Comparison of ENCODE assay signal across 8 cellular contexts in genomic region chr12:117151195-117152031, GRCh38. TPM values are rescaled to one million over a fixed set of nuclear protein-coding genes. Genes with fewer than 3 reads are reported as not detected.
DNase-seq lines count a peak whose midpoint lies in the region; ATAC-seq, FAIRE-seq and TF ChIP-seq lines count a peak whose summit lies in the region.

No MANE protein-coding gene starts in this region.

- H3K4me1 Mint-ChIP-seq in T-helper 1 cell treated with Interleukin-12 subunit alpha and Interleukin-12 subunit beta and Interleukin-4 antibody, amounts not matched to agents 30 μg/mL and 1 μg/mL, for 36 hours (ENCODE audit: low read depth) = peaks cover 45% of the 10 kb centered on the region

- ATAC-seq in left lung (peak; percentile 74), HG03442 (IDR thresholded peaks at IDR 0.05; ENCODE audit: unreplicated experiment) (no peak)

- peak overlapping the region; percentile 83 for H3K27ac Mint-ChIP-seq in T-helper 1 cell treated with Interleukin-12 subunit alpha and Interleukin-12 subunit beta and Interleukin-4 antibody, amounts not matched to agents 30 μg/mL and 1 μg/mL, for 36 hours

- H3K36me3 ChIP-seq in left lung = peaks cover 0 to 56% of the 10 kb centered on the region in 2 donors

- peak; percentile 47 to 61 for TF ChIP-seq CTCF in left lung (IDR thresholded peaks at IDR 0.05)

- no peak overlapping the region for H3K4me3 Mint-ChIP-seq in T-helper 1 cell treated with Interleukin-12 subunit alpha and Interleukin-12 subunit beta and Interleukin-4 antibody, amounts not matched to agents 30 μg/mL and 1 μg/mL, for 36 hours

- no peak overlapping the region for H3K27ac ChIP-seq in caudate nucleus (ENCODE audit: low read depth, low read length)
- H3K27ac ChIP-seq in left lung = no peak overlapping the region

- no peak overlapping the region for H3K4me3 ChIP-seq in left lung

- no peaks in the 10 kb centered on the region for H3K9me3 ChIP-seq in left lung

- no peaks in the 10 kb centered on the region for H3K27me3 ChIP-seq in left lung

- intact Hi-C loops in left lung (cut with DNase I) = loop anchor here in 1 of 2 donors (10.0 kb wide), 1 partner anchor 447 kb away; no protein-coding TSS in a partner anchor

- FAIRE-seq in urothelium cell line (lab: Jason Lieb, UNC) = no peak

- peaks cover 33% of the 10 kb centered on the region for H3K36me3 Mint-ChIP-seq in T-helper 1 cell treated with Interleukin-12 subunit alpha and Interleukin-12 subunit beta and Interleukin-4 antibody, amounts not matched to agents 30 μg/mL and 1 μg/mL, for 36 hours (ENCODE audit: low read depth)

- no peaks in the 10 kb centered on the region for H3K9me3 Mint-ChIP-seq in T-helper 1 cell treated with Interleukin-12 subunit alpha and Interleukin-12 subunit beta and Interleukin-4 antibody, amounts not matched to agents 30 μg/mL and 1 μg/mL, for 36 hours

- peaks cover 5 to 6% of the 10 kb centered on the region in 2 donors for H3K4me1 ChIP-seq in left lung

- no peak for DNase-seq in T-helper 1 cell
- DNase-seq in NCI-H460 (ENCODE audit: extremely low read depth, low read depth) = peak; percentile 87
- DNase-seq in caudate nucleus (lab: John Stamatoyannopoulos, UW) = peak in 42 of 61 donors; percentile 6 to 65 (median 26)
- peak in 1 of 2 donors; percentile 54 for DNase-seq in left lung
- DNase-seq in urothelium cell line (ENCODE audit: low spot score) = peak; percentile 62
- no peak for DNase-seq in stimulated activated CD4-positive, alpha-beta T cell treated with anti-CD3 and anti-CD28 coated beads, Interleukin-4, amount 100 ng/mL, for 4 hours

- H3K27me3 Mint-ChIP-seq in T-helper 1 cell treated with Interleukin-12 subunit alpha and Interleukin-12 subunit beta and Interleukin-4 antibody, amounts not matched to agents 30 μg/mL and 1 μg/mL, for 36 hours (ENCODE audit: low read depth) = no peaks in the 10 kb centered on the region

RNA-seq across cellular contexts. Expression of gene FBXO21, which starts 38.9 kb away (rescaled TPM):
- total RNA-seq in NCI-H460 (2014; rRNA removed; shearing (Covaris generic)) = 57.5 and 62.3 TPM in 2 replicates
- 27.1 and 81.6 TPM in 2 replicates for polyA plus RNA-seq in NCI-H460 (2014; cell fraction: nucleus; rRNA removed)
- total RNA-seq in left lung = 10 to 100 TPM; 31.3 to 39.1 TPM

RNA-seq across cellular contexts. Expression of gene TESC, which starts 52.2 kb away (rescaled TPM):
- 61.3 and 66.4 TPM in 2 replicates for total RNA-seq in NCI-H460 (2014; rRNA removed; shearing (Covaris generic))
- 81.2 and 88.0 TPM in 2 replicates for polyA plus RNA-seq in NCI-H460 (2014; cell fraction: nucleus; rRNA removed)
- total RNA-seq in left lung = 10 to 100 TPM in 1 of 2 donors, 1 to 10 TPM in 1; 8.3 to 10.1 TPM

Comparison
In these comparisons a context has a peak if more than half of its experiments do, and no peak if none do; other contexts are left out.
1. DNase-seq: peak in NCI-H460 (single experiment), caudate nucleus (42 of 61) and urothelium cell line (single experiment); none in T-helper 1 cell (0 of 5) and stimulated activated CD4-positive, alpha-beta T cell treated with anti-CD3 and anti-CD28 coated beads, Interleukin-4, amount 100 ng/mL, for 4 hours (0 of 2).